ENCODE assay signal across 14 cellular contexts in genomic region chr17:6231886-6232767, GRCh38.
A peak's percentile ranks its signal among the peaks of the same experiment; 100 is the strongest.
DNase-seq lines count a peak whose midpoint lies in the region; ATAC-seq and TF ChIP-seq lines count a peak whose summit lies in the region.
"Had no signal": no experiment of that assay in that cellular context is flagged by ENCODE, and none has a peak within 500 bp of the region (broad histone marks: within the 10 kb centered on the region; RNA-seq: fewer than 3 reads in every experiment).

No MANE protein-coding gene starts in this region.

- peak overlapping the region; percentile 96 for H3K27ac ChIP-seq in PC-3 (ENCODE audit: low read length)
- peak overlapping the region; percentile 71 for H3K27ac ChIP-seq in epithelial cell of prostate
- no peak overlapping the region for H3K27ac ChIP-seq in spleen

- peak overlapping the region; percentile 51 for H2AFZ ChIP-seq in PC-3 (ENCODE audit: low read length)

- H3K27ac Mint-ChIP-seq in activated CD4-positive, alpha-beta memory T cell treated with anti-CD3 and anti-CD28 coated beads, Interleukin-2, amount 10 ng/mL, durations not matched to agents 7 days and 5 days, result no peak overlapping the region
- H3K27ac Mint-ChIP-seq: activated naive CD8-positive, alpha-beta T cell treated with anti-CD3 and anti-CD28 coated beads, Interleukin-2, amount 10 ng/mL, durations not matched to agents 7 days and 5 days; IgD-negative memory B cell had no signal

- DNase-seq in NCI-H1436 (lab: John Stamatoyannopoulos, UW) (peak; percentile 14), NCI-H1436 treated with DMSO at 0.1 percent for 48 hours (lab: John Stamatoyannopoulos, UW) (no peak), PC-3 (peak; percentile 83), epithelial cell of prostate (ENCODE audit: low read depth, low spot score) (no peak), spleen (peak; percentile 43), NCI-H774 (lab: John Stamatoyannopoulos, UW) (no peak), HT-29 (ENCODE audit: low spot score) (no peak)
- DNase-seq in activated CD4-positive, alpha-beta memory T cell treated with anti-CD3 and anti-CD28 coated beads, Interleukin-2, amount 10 ng/mL, durations not matched to agents 7 days and 5 days, result no peak
- DNase-seq: 8988T; activated CD4-positive, alpha-beta T cell treated with anti-CD3 and anti-CD28 coated beads, Interleukin-2, amount 50 U/mL, for 48 hours; activated naive CD8-positive, alpha-beta T cell treated with anti-CD3 and anti-CD28 coated beads, Interleukin-2, amount 10 ng/mL, durations not matched to agents 7 days and 5 days; NCI-H2171 treated with DMSO at 0.1 percent for 48 hours had no signal

- TF ChIP-seq CTCF in PC-3 (conservative IDR thresholded peaks at IDR 0.05; ENCODE audit: low read depth, low read length) (no peak), spleen (IDR thresholded peaks at IDR 0.05 in 8 of 11, conservative IDR thresholded peaks at IDR 0.05 in 3 of 11) (no peak)

- H4K20me1 ChIP-seq in PC-3 (ENCODE audit: low read length), result no peaks in the 10 kb centered on the region

- no peak for TF ChIP-seq POLR2A in spleen (IDR thresholded peaks at IDR 0.05)

- H3F3A ChIP-seq in PC-3 (ENCODE audit: low read length, unreplicated experiment), result no peaks in the 10 kb centered on the region

- no peak overlapping the region for H3K4me3 Mint-ChIP-seq in activated CD4-positive, alpha-beta memory T cell treated with anti-CD3 and anti-CD28 coated beads, Interleukin-2, amount 10 ng/mL, durations not matched to agents 7 days and 5 days
- H3K4me3 Mint-ChIP-seq: activated naive CD8-positive, alpha-beta T cell treated with anti-CD3 and anti-CD28 coated beads, Interleukin-2, amount 10 ng/mL, durations not matched to agents 7 days and 5 days; IgD-negative memory B cell had no signal

- peak; percentile 88 for ATAC-seq in PC-3

- H3K4me1 Mint-ChIP-seq in activated CD4-positive, alpha-beta memory T cell treated with anti-CD3 and anti-CD28 coated beads, Interleukin-2, amount 10 ng/mL, durations not matched to agents 7 days and 5 days, result no peaks in the 10 kb centered on the region
- H3K4me1 Mint-ChIP-seq: activated naive CD8-positive, alpha-beta T cell treated with anti-CD3 and anti-CD28 coated beads, Interleukin-2, amount 10 ng/mL, durations not matched to agents 7 days and 5 days; IgD-negative memory B cell had no signal

- H3K9ac ChIP-seq in PC-3 (ENCODE audit: low read length), result peak overlapping the region; percentile 67

- TSS peak; percentile 75 for BruUV-seq in PC-3 (replicated peaks; lab: Mats Ljungman, UMichigan)

- no peaks in the 10 kb centered on the region for H3K36me3 Mint-ChIP-seq in activated CD4-positive, alpha-beta memory T cell treated with anti-CD3 and anti-CD28 coated beads, Interleukin-2, amount 10 ng/mL, durations not matched to agents 7 days and 5 days (ENCODE audit: low read depth)
- H3K36me3 Mint-ChIP-seq: activated naive CD8-positive, alpha-beta T cell treated with anti-CD3 and anti-CD28 coated beads, Interleukin-2, amount 10 ng/mL, durations not matched to agents 7 days and 5 days; IgD-negative memory B cell had no signal

- H3K36me3 ChIP-seq in PC-3 (ENCODE audit: low read depth, low read length), result no peaks in the 10 kb centered on the region
- H3K36me3 ChIP-seq in spleen, result no peaks in the 10 kb centered on the region

- 60 to 68% (median 65%) methylated on average over 22 of the region's 22 CpGs for WGBS in spleen, 5 donors

- H3K27me3 ChIP-seq in PC-3 (ENCODE audit: low read length), result no peaks in the 10 kb centered on the region
- H3K27me3 ChIP-seq in spleen (replicated peaks in 1 of 7), result no peaks in the 10 kb centered on the region

- no peaks in the 10 kb centered on the region for H3K79me2 ChIP-seq in PC-3 (ENCODE audit: low read length)

- CTCF ChIA-PET in PC-3 (lab: Charles Lee), result no interaction called here
- CTCF ChIA-PET in activated CD4-positive, alpha-beta memory T cell treated with anti-CD3 and anti-CD28 coated beads, Interleukin-2, amount 10 ng/mL, durations not matched to agents 7 days and 5 days (lab: Charles Lee), result no interaction called here

- H3K4me1 ChIP-seq in PC-3 (ENCODE audit: insufficient read depth, low read length) (peaks cover 33% of the 10 kb centered on the region), spleen (no peaks in the 10 kb centered on the region)

- H3K4me2 ChIP-seq in PC-3 (ENCODE audit: low read length), result peak overlapping the region; percentile 80
- H3K4me2 ChIP-seq: smooth muscle cell had no signal

- H3K27me3 Mint-ChIP-seq in activated CD4-positive, alpha-beta memory T cell treated with anti-CD3 and anti-CD28 coated beads, Interleukin-2, amount 10 ng/mL, durations not matched to agents 7 days and 5 days, result peaks cover 4% of the 10 kb centered on the region
- H3K27me3 Mint-ChIP-seq: IgD-negative memory B cell had no signal

- H3K9me3 Mint-ChIP-seq in activated CD4-positive, alpha-beta memory T cell treated with anti-CD3 and anti-CD28 coated beads, Interleukin-2, amount 10 ng/mL, durations not matched to agents 7 days and 5 days, result no peaks in the 10 kb centered on the region
- H3K9me3 Mint-ChIP-seq: activated naive CD8-positive, alpha-beta T cell treated with anti-CD3 and anti-CD28 coated beads, Interleukin-2, amount 10 ng/mL, durations not matched to agents 7 days and 5 days; IgD-negative memory B cell had no signal

- peak overlapping the region; percentile 50 for H3K4me3 ChIP-seq in PC-3 (ENCODE audit: low read length)
- H3K4me3 ChIP-seq in spleen, result no peak overlapping the region
- H3K4me3 ChIP-seq: smooth muscle cell had no signal

- no peaks in the 10 kb centered on the region for H3K9me2 ChIP-seq in PC-3 (replicated peaks; ENCODE audit: low read length)

- H3K9me3 ChIP-seq in PC-3 (ENCODE audit: low read length), result no peaks in the 10 kb centered on the region
- no peaks in the 10 kb centered on the region for H3K9me3 ChIP-seq in spleen

- POLR2A ChIA-PET in PC-3 (lab: Charles Lee; ENCODE audit: unreplicated experiment), result no interaction called here
- POLR2A ChIA-PET in activated CD4-positive, alpha-beta memory T cell treated with anti-CD3 and anti-CD28 coated beads, Interleukin-2, amount 10 ng/mL, durations not matched to agents 7 days and 5 days (lab: Charles Lee), result no interaction called here

- intact Hi-C loops in PC-3 (cut with micrococcal nuclease), result no loop called here
- intact Hi-C loops in spleen (cut with DNase I; ENCODE audit: low total_unique reads), result no loop called here

Comparison
In these comparisons a context has a peak if more than half of its experiments do, and no peak if none do; other contexts are left out.
1. DNase-seq: peak in NCI-H1436 (single experiment), PC-3 (single experiment) and spleen (single experiment); none in NCI-H1436 treated with DMSO at 0.1 percent for 48 hours (single experiment), epithelial cell of prostate (single experiment), NCI-H774 (single experiment), activated CD4-positive, alpha-beta memory T cell treated with anti-CD3 and anti-CD28 coated beads, Interleukin-2, amount 10 ng/mL, durations not matched to agents 7 days and 5 days (single experiment) and HT-29 (single experiment).
2. H3K27ac ChIP-seq: peak in PC-3 (single experiment) and epithelial cell of prostate (single experiment); none in spleen (0 of 8).